ENCODE assay signal across 1 cellular context in genomic region chr1:180157108-180157507, GRCh38.
TF ChIP-seq lines count a peak whose summit lies in the region.

No MANE protein-coding gene starts in this region.

TF ChIP-seq in K562, 482 proteins besides CTCF, POLR2A, EP300 and RAD21 (continued from another document):
- TF ChIP-seq RERE (CRISPR knock-in tag; IDR thresholded peaks at IDR 0.05; ENCODE audit: borderline replicate concordance) (0 out of 2 replicates have a peak, but pooled peaks have one; percentile 20), CREB1 (IDR thresholded peaks at IDR 0.05) (no peak), CREB1 (CRISPR knock-in tag; IDR thresholded peaks at IDR 0.05) (0 out of 2 replicates have a peak, but pooled peaks have one; percentile 29), MEIS2 (IDR thresholded peaks at IDR 0.05; ENCODE audit: partially characterized antibody) (peak; percentile 43), FOXK1 (CRISPR knock-in tag; IDR thresholded peaks at IDR 0.05; ENCODE audit: borderline replicate concordance) (0 out of 2 replicates have a peak, but pooled peaks have one; percentile 39), KAT7 (CRISPR knock-in tag; IDR thresholded peaks at IDR 0.05; ENCODE audit: borderline replicate concordance) (0 out of 2 replicates have a peak, but pooled peaks have one; percentile 56), GABPB1 (CRISPR knock-in tag; IDR thresholded peaks at IDR 0.05) (peak; percentile 51; the same call in 1 of the 2 replicates)
- TF ChIP-seq, protein P1, sequence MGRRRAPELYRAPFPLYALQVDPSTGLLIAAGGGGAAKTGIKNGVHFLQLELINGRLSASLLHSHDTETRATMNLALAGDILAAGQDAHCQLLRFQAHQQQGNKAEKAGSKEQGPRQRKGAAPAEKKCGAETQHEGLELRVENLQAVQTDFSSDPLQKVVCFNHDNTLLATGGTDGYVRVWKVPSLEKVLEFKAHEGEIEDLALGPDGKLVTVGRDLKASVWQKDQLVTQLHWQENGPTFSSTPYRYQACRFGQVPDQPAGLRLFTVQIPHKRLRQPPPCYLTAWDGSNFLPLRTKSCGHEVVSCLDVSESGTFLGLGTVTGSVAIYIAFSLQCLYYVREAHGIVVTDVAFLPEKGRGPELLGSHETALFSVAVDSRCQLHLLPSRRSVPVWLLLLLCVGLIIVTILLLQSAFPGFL (CRISPR knock-in tag; IDR thresholded peaks at IDR 0.05): 0 out of 2 replicates have a peak, but pooled peaks have one; percentile 22
- TF ChIP-seq, protein P2, sequence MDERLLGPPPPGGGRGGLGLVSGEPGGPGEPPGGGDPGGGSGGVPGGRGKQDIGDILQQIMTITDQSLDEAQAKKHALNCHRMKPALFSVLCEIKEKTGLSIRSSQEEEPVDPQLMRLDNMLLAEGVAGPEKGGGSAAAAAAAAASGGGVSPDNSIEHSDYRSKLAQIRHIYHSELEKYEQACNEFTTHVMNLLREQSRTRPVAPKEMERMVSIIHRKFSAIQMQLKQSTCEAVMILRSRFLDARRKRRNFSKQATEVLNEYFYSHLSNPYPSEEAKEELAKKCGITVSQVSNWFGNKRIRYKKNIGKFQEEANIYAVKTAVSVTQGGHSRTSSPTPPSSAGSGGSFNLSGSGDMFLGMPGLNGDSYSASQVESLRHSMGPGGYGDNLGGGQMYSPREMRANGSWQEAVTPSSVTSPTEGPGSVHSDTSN (CRISPR knock-in tag; IDR thresholded peaks at IDR 0.05; ENCODE audit: low read depth): no peak
- TF ChIP-seq, protein P2 (tag; conservative IDR thresholded peaks at IDR 0.05; ENCODE audit: low read depth): peak; percentile 58; the same call in 1 of the 2 replicates
TF ChIP-seq in K562: peak in this region for 8.
